Comparison of ENCODE assay signal across 15 cellular contexts in the genomic region with DNA sequence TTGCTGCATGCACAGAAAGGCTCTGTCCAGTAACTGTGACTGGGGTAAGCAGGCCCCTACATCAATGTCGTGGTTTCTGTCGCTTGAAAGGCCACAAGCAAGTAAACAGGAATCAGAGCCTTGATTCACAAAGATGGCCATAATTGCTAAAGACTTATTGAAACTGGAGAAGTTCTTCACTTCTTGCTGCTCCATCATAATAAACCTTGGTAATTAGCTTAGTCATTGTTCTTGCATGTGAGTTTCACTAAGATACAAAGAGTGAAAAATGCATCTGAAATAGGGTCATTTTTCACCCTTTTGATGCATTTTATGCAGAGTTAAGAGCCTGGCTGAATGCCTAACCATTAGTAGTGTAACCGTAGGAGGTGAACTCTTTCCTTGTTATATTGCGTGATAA. TPM values are rescaled to one million over a fixed set of nuclear protein-coding genes. Genes with fewer than 3 reads are reported as not detected.
A peak's percentile ranks its signal among the peaks of the same experiment; 100 is the strongest.
DNase-seq lines count a peak whose midpoint lies in the region; TF ChIP-seq lines count a peak whose summit lies in the region.
"Had no signal": no experiment of that assay in that cellular context is flagged by ENCODE, and none has a peak within 500 bp of the region (broad histone marks: within the 10 kb centered on the region; RNA-seq: fewer than 3 reads in every experiment).

No MANE protein-coding gene starts in this region.

- peak overlapping the region; percentile 30 for H3K9ac ChIP-seq in mesendoderm (ENCODE audit: low read length)

- peaks cover 2% of the 10 kb centered on the region for H3K79me2 ChIP-seq in mesendoderm (ENCODE audit: control insufficient read depth, insufficient read depth, low read length)

- H2BK120ac ChIP-seq in mesendoderm (ENCODE audit: low read depth, low read length), result no peak overlapping the region

- no peak overlapping the region for H4K5ac ChIP-seq in mesendoderm (ENCODE audit: low read length)

- no peak overlapping the region for H3K4ac ChIP-seq in mesendoderm (ENCODE audit: low read depth, low read length)

- H2BK15ac ChIP-seq in mesendoderm (replicated peaks; ENCODE audit: low read depth), result no peak overlapping the region

- H2AK5ac ChIP-seq in mesendoderm (ENCODE audit: low read length), result no peak overlapping the region

- WGBS in mesendoderm (ENCODE audit: extremely low coverage, insufficient coverage, low lambda C conversion rate), result no CpG with 5 or more reads among the region's 4 CpGs
- 77 to 78% methylated on average over 4 of the region's 4 CpGs for WGBS in thyroid gland, 2 donors
- WGBS in suprapubic skin, result 78% methylated on average over 4 of the region's 4 CpGs

- TF ChIP-seq EP300 in suprapubic skin (IDR thresholded peaks at IDR 0.05), result no peak

- peak overlapping the region; percentile 26 for H3K4me2 ChIP-seq in mesendoderm (ENCODE audit: low read length)

- H3K18ac ChIP-seq in mesendoderm (ENCODE audit: low read length), result no peak overlapping the region

- H3K23ac ChIP-seq in mesendoderm (ENCODE audit: low read length), result no peak overlapping the region

- H3K4me1 ChIP-seq in mesendoderm (ENCODE audit: control insufficient read depth, low read depth, low read length) (peaks cover 8% of the 10 kb centered on the region), thyroid gland (peaks cover 37 to 58% of the 10 kb centered on the region in 2 donors), suprapubic skin (peaks cover 28% of the 10 kb centered on the region)

- intact Hi-C loops in thyroid gland (cut with DNase I), result no loop called here

- DNase-seq in NCI-H82 treated with DMSO at 0.1 percent for 48 hours (lab: John Stamatoyannopoulos, UW; ENCODE audit: unreplicated experiment) (peak; percentile 62), NCI-H82 (lab: John Stamatoyannopoulos, UW) (no peak), mesendoderm (no peak), thyroid gland (no peak), suprapubic skin (ENCODE audit: low spot score in 2 of 2) (no peak), DMS 273 (lab: John Stamatoyannopoulos, UW; ENCODE audit: unreplicated experiment) (no peak), HT-29 (ENCODE audit: low spot score) (no peak)
- DNase-seq: cerebellar nuclear complex, esophagus squamous epithelium, HCEC 1CT, NCI-H2029, right lobe of liver had no signal

- H2BK5ac ChIP-seq in mesendoderm (ENCODE audit: low read length), result no peak overlapping the region

- peak overlapping the region; percentile 4 for H3K4me3 ChIP-seq in mesendoderm (ENCODE audit: low read length)
- no peak overlapping the region for H3K4me3 ChIP-seq in thyroid gland (replicated peaks in 1 of 3)
- H3K4me3 ChIP-seq in suprapubic skin, result no peak overlapping the region
- H3K4me3 ChIP-seq: right lobe of liver, SJSA1 had no signal

- peak overlapping the region; percentile 51 for H3K56ac ChIP-seq in mesendoderm (ENCODE audit: low read length)

- no peaks in the 10 kb centered on the region for H3K79me1 ChIP-seq in mesendoderm (ENCODE audit: low read length)

- H3K27me3 ChIP-seq in mesendoderm (ENCODE audit: insufficient read depth, low read length, poor library complexity) (no peaks in the 10 kb centered on the region), thyroid gland (no peaks in the 10 kb centered on the region), suprapubic skin (peaks cover 16% of the 10 kb centered on the region)

- H4K8ac ChIP-seq in mesendoderm (ENCODE audit: low read depth, low read length), result no peak overlapping the region

- TF ChIP-seq POLR2A in thyroid gland (IDR thresholded peaks at IDR 0.05) (no peak), suprapubic skin (IDR thresholded peaks at IDR 0.05) (no peak)

- no peak for TF ChIP-seq CTCF in thyroid gland (IDR thresholded peaks at IDR 0.05)
- TF ChIP-seq CTCF in suprapubic skin (IDR thresholded peaks at IDR 0.05), result no peak

- peak overlapping the region; percentile 11 for H3K27ac ChIP-seq in cingulate gyrus (ENCODE audit: low read depth, low read length)
- H3K27ac ChIP-seq in mesendoderm (ENCODE audit: low read depth, low read length), result no peak overlapping the region
- peak overlapping the region in 2 of 3 donors; percentile 13 to 50 for H3K27ac ChIP-seq in thyroid gland
- H3K27ac ChIP-seq in suprapubic skin, result no peak overlapping the region
- H3K27ac ChIP-seq: HL-60, right lobe of liver, SJSA1 had no signal

- no peaks in the 10 kb centered on the region for H3K36me3 ChIP-seq in mesendoderm (ENCODE audit: control insufficient read depth, insufficient read depth, low read length)
- no peaks in the 10 kb centered on the region for H3K36me3 ChIP-seq in thyroid gland
- H3K36me3 ChIP-seq in suprapubic skin, result no peaks in the 10 kb centered on the region
- H3K36me3 ChIP-seq: esophagus squamous epithelium, right lobe of liver, SJSA1 had no signal

- H3K9me3 ChIP-seq in thyroid gland (no peaks in the 10 kb centered on the region), suprapubic skin (no peaks in the 10 kb centered on the region)
- H3K9me3 ChIP-seq: esophagus squamous epithelium, right lobe of liver, SJSA1 had no signal

RNA-seq across cellular contexts. Expression of gene SEMA6D, which starts 3.2 kb away (rescaled TPM):
- 1.9 TPM for polyA plus RNA-seq in mesendoderm (2013, experiment 1 of 2)
- 1.6 TPM for polyA plus RNA-seq in mesendoderm (2013, experiment 2 of 2)
- total RNA-seq in thyroid gland, result 10 to 100 TPM in 3 of 4 donors, 1 to 10 TPM in 1; 9.3 to 17.7 (median 14.3) TPM
- total RNA-seq in suprapubic skin, result 10 to 100 TPM in 2 of 4 donors, 1 to 10 TPM in 2; 6.3 to 22.0 (median 13.4) TPM
- total RNA-seq in HT-29 (2014; rRNA removed; shearing (Covaris generic)), result not detected in 2 replicates

Comparison
In these comparisons a context has a peak if more than half of its experiments do, and no peak if none do; other contexts are left out.
1. H3K27ac ChIP-seq: peak in cingulate gyrus (single experiment) and thyroid gland (2 of 3); none in mesendoderm (single experiment) and suprapubic skin (single experiment).